22 cellular contexts compared by ENCODE assay signal in genomic region chr1:163777205-163777604, GRCh38.
DNase-seq lines count a peak whose midpoint lies in the region; ATAC-seq and TF ChIP-seq lines count a peak whose summit lies in the region.
"Had no signal": no experiment of that assay in that cellular context is flagged by ENCODE, and none has a peak within 500 bp of the region (broad histone marks: within the 10 kb centered on the region; RNA-seq: fewer than 3 reads in every experiment).

No MANE protein-coding gene starts in this region.

- no peaks in the 10 kb centered on the region for H3K4me1 ChIP-seq in right cardiac atrium (ENCODE audit: control insufficient read depth, insufficient read depth, low read length)
- H3K4me1 ChIP-seq: A549; BLaER1 treated with 17β-estradiol and CSF1 and Interleukin-3, amounts not matched to agents 10 nM and 100 nM; Caco-2 had no signal

- intact Hi-C loops in Right ventricle myocardium superior (cut with DNase I), result no loop called here
- intact Hi-C loops in right cardiac atrium (cut with DNase I), result no loop called here
- intact Hi-C loops in left ventricle myocardium superior (cut with micrococcal nuclease), result no loop called here
- intact Hi-C loops in Right ventricle myocardium inferior (cut with DNase I), result no loop called here

- no peaks in the 10 kb centered on the region for H3K9me3 ChIP-seq in right cardiac atrium (ENCODE audit: control insufficient read depth, low read length)

- TF ChIP-seq CTCF in GM13977 (IDR thresholded peaks at IDR 0.05; ENCODE audit: extremely low read depth, insufficient read depth, missing control alignments), result no peak

- in situ Hi-C loops in GM13977 (cut with MboI; ENCODE audit: low pct_unique_long_range_greater_than_20kb, low sequenced_read_pairs, unreplicated experiment), result no loop called here

- H3K27ac ChIP-seq in right cardiac atrium (ENCODE audit: low read length), result no peak overlapping the region
- H3K27ac ChIP-seq: 22Rv1; A549; BLaER1 treated with 17β-estradiol and CSF1 and Interleukin-3, amounts not matched to agents 10 nM and 100 nM; C4-2B had no signal

- ATAC-seq in Right ventricle myocardium superior (ENCODE audit: poor library complexity), result peak; percentile 52
- ATAC-seq in right cardiac atrium, result no peak
- peak; percentile 40 for ATAC-seq in left ventricle myocardium superior
- ATAC-seq in Right ventricle myocardium inferior, result no peak
- ATAC-seq: A549; CD8-positive, alpha-beta T cell; GM12878 had no signal

- no peak for DNase-seq in Right ventricle myocardium superior
- no peak for DNase-seq in right cardiac atrium
- no peak for DNase-seq in left ventricle myocardium superior
- DNase-seq in Right ventricle myocardium inferior (ENCODE audit: missing footprints), result no peak
- DNase-seq in GM13977 (ENCODE audit: low spot score), result no peak
- DNase-seq: AML-193; Caco-2; Calu3; CD4-positive, alpha-beta T cell; CD8-positive, alpha-beta T cell; DMS 273 treated with DMSO at 0.1 percent for 48 hours; DMS153; DMS53; DMS79; DND-41; EL; GDM1 had no signal

- no peaks in the 10 kb centered on the region for H3K27me3 ChIP-seq in right cardiac atrium (ENCODE audit: control insufficient read depth, insufficient read depth)
- H3K27me3 ChIP-seq: BLaER1 treated with 17β-estradiol and CSF1 and Interleukin-3, amounts not matched to agents 10 nM and 100 nM had no signal

- H3K4me3 ChIP-seq in right cardiac atrium (ENCODE audit: low read length), result no peak overlapping the region
- H3K4me3 ChIP-seq: A549; BLaER1 treated with 17β-estradiol and CSF1 and Interleukin-3, amounts not matched to agents 10 nM and 100 nM; GM12878 had no signal

Comparison
In these comparisons a context has a peak if more than half of its experiments do, and no peak if none do; other contexts are left out.
1. ATAC-seq: peak in Right ventricle myocardium superior (single experiment) and left ventricle myocardium superior (single experiment); none in right cardiac atrium (0 of 2) and Right ventricle myocardium inferior (single experiment).